In genomic region chr7:106015586-106016218, GRCh38 we compare ENCODE assay signal across 25 cellular contexts. TPM values are rescaled to one million over a fixed set of nuclear protein-coding genes. Genes with fewer than 3 reads are reported as not detected.
A peak's percentile ranks its signal among the peaks of the same experiment; 100 is the strongest.
DNase-seq lines count a peak whose midpoint lies in the region; FAIRE-seq and TF ChIP-seq lines count a peak whose summit lies in the region.
"Had no signal": no experiment of that assay in that cellular context is flagged by ENCODE, and none has a peak within 500 bp of the region (broad histone marks: within the 10 kb centered on the region; RNA-seq: fewer than 3 reads in every experiment).

No MANE protein-coding gene starts in this region.

- no peaks in the 10 kb centered on the region for H3K36me3 ChIP-seq in mesendoderm (ENCODE audit: control insufficient read depth, insufficient read depth, low read length)
- H3K36me3 ChIP-seq in PC-9 (ENCODE audit: low read depth): no peaks in the 10 kb centered on the region
- H3K36me3 ChIP-seq: gastrocnemius medialis, MG63, transverse colon had no signal

- POLR2A ChIA-PET in PC-9 (lab: Charles Lee; ENCODE audit: unreplicated experiment): interaction anchor here (0.7 kb wide), 1 partner anchor 849 kb away, joined by 6 read pairs; the partner anchor contains the start of gene PIK3CG

- no peaks in the 10 kb centered on the region for H3K79me1 ChIP-seq in mesendoderm (ENCODE audit: low read length)

- H3K4me2 ChIP-seq in mesendoderm (ENCODE audit: low read length) (no peak overlapping the region), PC-9 (no peak overlapping the region)

- H3K4me3 Mint-ChIP-seq in T-helper 2 cell treated with Interferon-gamma antibody and Interleukin-4, amounts not matched to agents 5 μg/mL and 100 μg/mL, for 36 hours: no peak overlapping the region
- H3K4me3 Mint-ChIP-seq: activated CD8-positive, alpha-beta memory T cell treated with anti-CD3 and anti-CD28 coated beads, Interleukin-2, amount 10 ng/mL, durations not matched to agents 7 days and 5 days; activated naive CD8-positive, alpha-beta T cell treated with anti-CD3 and anti-CD28 coated beads for 36 hours; CD8-positive, alpha-beta T cell; T-helper 17 cell had no signal

- BruUV-seq in PC-9 (replicated peaks; lab: Mats Ljungman, UMichigan): no TSS peak

- no peaks in the 10 kb centered on the region for H3K79me2 ChIP-seq in mesendoderm (ENCODE audit: control insufficient read depth, insufficient read depth, low read length)
- no peaks in the 10 kb centered on the region for H3K79me2 ChIP-seq in PC-9 (ENCODE audit: low read depth)

- intact Hi-C loops in PC-9 (cut with micrococcal nuclease; ENCODE audit: unreplicated experiment): no loop called here

- no peak overlapping the region for H2AFZ ChIP-seq in PC-9

- H3K9me2 ChIP-seq in PC-9 (ENCODE audit: insufficient read depth): no peaks in the 10 kb centered on the region

- H4K5ac ChIP-seq in mesendoderm (ENCODE audit: low read length): no peak overlapping the region

- H3K27me3 ChIP-seq in mesendoderm (ENCODE audit: insufficient read depth, low read length, poor library complexity) (no peaks in the 10 kb centered on the region), PC-9 (ENCODE audit: insufficient read depth, low read depth) (no peaks in the 10 kb centered on the region)
- H3K27me3 ChIP-seq: gastrocnemius medialis, MG63, transverse colon had no signal

- H3K23ac ChIP-seq in mesendoderm (ENCODE audit: low read length): no peak overlapping the region

- no peak overlapping the region for H3K4me3 ChIP-seq in mesendoderm (ENCODE audit: low read length)
- H3K4me3 ChIP-seq in PC-9: no peak overlapping the region
- H3K4me3 ChIP-seq: gastrocnemius medialis, MG63, transverse colon had no signal

- H3K4me1 Mint-ChIP-seq in T-helper 2 cell treated with Interferon-gamma antibody and Interleukin-4, amounts not matched to agents 5 μg/mL and 100 μg/mL, for 36 hours (ENCODE audit: low read depth): peaks cover 21% of the 10 kb centered on the region

- no peak for FAIRE-seq in urothelium cell line (lab: Jason Lieb, UNC)
- FAIRE-seq: H54 had no signal

- no peaks in the 10 kb centered on the region for H3K36me3 Mint-ChIP-seq in T-helper 2 cell treated with Interferon-gamma antibody and Interleukin-4, amounts not matched to agents 5 μg/mL and 100 μg/mL, for 36 hours (ENCODE audit: low read depth)
- H3K36me3 Mint-ChIP-seq: activated CD8-positive, alpha-beta memory T cell treated with anti-CD3 and anti-CD28 coated beads, Interleukin-2, amount 10 ng/mL, durations not matched to agents 7 days and 5 days; activated naive CD8-positive, alpha-beta T cell treated with anti-CD3 and anti-CD28 coated beads for 36 hours; CD8-positive, alpha-beta T cell had no signal

- peak overlapping the region; percentile 45 for H3K18ac ChIP-seq in mesendoderm (ENCODE audit: low read length)

- peaks cover 23% of the 10 kb centered on the region for H3K27me3 Mint-ChIP-seq in T-helper 2 cell treated with Interferon-gamma antibody and Interleukin-4, amounts not matched to agents 5 μg/mL and 100 μg/mL, for 36 hours (ENCODE audit: low read depth)
- H3K27me3 Mint-ChIP-seq: activated naive CD8-positive, alpha-beta T cell treated with anti-CD3 and anti-CD28 coated beads for 36 hours had no signal

- no peak overlapping the region for H4K8ac ChIP-seq in mesendoderm (ENCODE audit: low read depth, low read length)

- no peak overlapping the region for H3K56ac ChIP-seq in mesendoderm (ENCODE audit: low read length)

- no peaks in the 10 kb centered on the region for H4K20me1 ChIP-seq in PC-9 (ENCODE audit: insufficient read depth)

- no peak overlapping the region for H2BK120ac ChIP-seq in mesendoderm (ENCODE audit: low read depth, low read length)

- no peak overlapping the region for H2AK5ac ChIP-seq in mesendoderm (ENCODE audit: low read length)

- no peaks in the 10 kb centered on the region for H3K9me3 ChIP-seq in PC-9 (ENCODE audit: insufficient read depth, low read depth)
- H3K9me3 ChIP-seq: gastrocnemius medialis, MG63, transverse colon had no signal

- H3K4ac ChIP-seq in mesendoderm (ENCODE audit: low read depth, low read length): no peak overlapping the region

- H3K9ac ChIP-seq in mesendoderm (ENCODE audit: low read length): no peak overlapping the region

- TF ChIP-seq CTCF in PC-9 (conservative IDR thresholded peaks at IDR 0.05): no peak

- whole genome bisulfite sequencing in mesendoderm (ENCODE audit: extremely low coverage, insufficient coverage, low lambda C conversion rate): no CpG with 5 or more reads among the region's 9 CpGs

- no peak overlapping the region for H2BK15ac ChIP-seq in mesendoderm (replicated peaks; ENCODE audit: low read depth)

- no peak overlapping the region for H2BK5ac ChIP-seq in mesendoderm (ENCODE audit: low read length)

- no peak overlapping the region for H3K27ac Mint-ChIP-seq in T-helper 2 cell treated with Interferon-gamma antibody and Interleukin-4, amounts not matched to agents 5 μg/mL and 100 μg/mL, for 36 hours
- H3K27ac Mint-ChIP-seq: activated CD8-positive, alpha-beta memory T cell treated with anti-CD3 and anti-CD28 coated beads, Interleukin-2, amount 10 ng/mL, durations not matched to agents 7 days and 5 days; activated naive CD8-positive, alpha-beta T cell treated with anti-CD3 and anti-CD28 coated beads for 36 hours; CD8-positive, alpha-beta T cell; T-helper 17 cell had no signal

- H3K27ac ChIP-seq in mesendoderm (ENCODE audit: low read depth, low read length) (no peak overlapping the region), PC-9 (no peak overlapping the region)
- H3K27ac ChIP-seq: gastrocnemius medialis had no signal

- no peaks in the 10 kb centered on the region for H3K9me3 Mint-ChIP-seq in T-helper 2 cell treated with Interferon-gamma antibody and Interleukin-4, amounts not matched to agents 5 μg/mL and 100 μg/mL, for 36 hours
- H3K9me3 Mint-ChIP-seq: activated naive CD8-positive, alpha-beta T cell treated with anti-CD3 and anti-CD28 coated beads for 36 hours; CD8-positive, alpha-beta T cell had no signal

- DNase-seq in NCI-H1092 treated with DMSO at 0.1 percent for 48 hours (lab: John Stamatoyannopoulos, UW) (peak; percentile 6), NCI-H1092 (lab: John Stamatoyannopoulos, UW) (no peak), cerebellar cortex (ENCODE audit: low spot score) (peak; percentile 93), mesendoderm (no peak), urothelium cell line (ENCODE audit: low spot score) (no peak), PC-9 (no peak)
- no peak for DNase-seq in T-helper 2 cell treated with Interferon-gamma antibody and Interleukin-4, amounts not matched to agents 5 μg/mL and 100 μg/mL, for 36 hours (ENCODE audit: low spot score)
- no peak for DNase-seq in activated T-cell treated with anti-CD3 and anti-CD28 coated beads, Interleukin-2, amount 50 U/mL, for 1 hour
- DNase-seq: 8988T; activated CD4-positive, alpha-beta T cell treated with anti-CD3 and anti-CD28 coated beads, Interleukin-2, amount 50 U/mL, for 1 hour; activated CD8-positive, alpha-beta memory T cell treated with anti-CD3 and anti-CD28 coated beads, Interleukin-2, amount 10 ng/mL, durations not matched to agents 7 days and 5 days; activated naive CD8-positive, alpha-beta T cell treated with anti-CD3 and anti-CD28 coated beads for 36 hours; AML-193; CD8-positive, alpha-beta T cell; DND-41; effector CD4-positive, alpha-beta T cell; gastrocnemius medialis; MG63; NCI-H1436; NCI-H524 treated with DMSO at 0.1 percent for 48 hours; posterior cingulate gyrus; RPMI8226; T-helper 17 cell; transverse colon had no signal

- H3K4me1 ChIP-seq in mesendoderm (ENCODE audit: control insufficient read depth, low read depth, low read length): peaks cover under 1% of the 10 kb centered on the region
- H3K4me1 ChIP-seq in PC-9 (replicated peaks; ENCODE audit: insufficient read depth): no peaks in the 10 kb centered on the region
- H3K4me1 ChIP-seq: gastrocnemius medialis had no signal

- CTCF ChIA-PET in PC-9 (lab: Charles Lee): no interaction called here

- H3F3A ChIP-seq in PC-9 (ENCODE audit: insufficient read depth, low read depth): no peaks in the 10 kb centered on the region

RNA-seq across cellular contexts. Expression of gene CDHR3, which starts 52.6 kb away (rescaled TPM):
- 4.3 TPM for polyA plus RNA-seq in mesendoderm (2013, experiment 1 of 2)
- 4.9 TPM for polyA plus RNA-seq in mesendoderm (2013, experiment 2 of 2)
- 8.7 and 12.1 TPM in 2 replicates for total RNA-seq in PC-9 (2021)

Comparison
In these comparisons a context has a peak if more than half of its experiments do, and no peak if none do; other contexts are left out.
1. DNase-seq: peak in NCI-H1092 treated with DMSO at 0.1 percent for 48 hours (single experiment) and cerebellar cortex (single experiment); none in NCI-H1092 (single experiment), mesendoderm (single experiment), T-helper 2 cell treated with Interferon-gamma antibody and Interleukin-4, amounts not matched to agents 5 μg/mL and 100 μg/mL, for 36 hours (single experiment), urothelium cell line (single experiment), PC-9 (0 of 2) and activated T-cell treated with anti-CD3 and anti-CD28 coated beads, Interleukin-2, amount 50 U/mL, for 1 hour (single experiment).